Comparison of ENCODE assay signal across 1 cellular context in genomic region chr1:219958875-219959417, GRCh38.
TF ChIP-seq lines count a peak whose summit lies in the region.

No MANE protein-coding gene starts in this region.

TF ChIP-seq in HEK293, 187 proteins besides CTCF, POLR2A, EP300 and RAD21 (continued from another document):
- TF ChIP-seq ZNF398 (tag by site-specific recombination; IDR thresholded peaks at IDR 0.05) (no peak), ZNF560 (tag by site-specific recombination; IDR thresholded peaks at IDR 0.05; ENCODE audit: borderline replicate concordance) (no peak), ZNF24 (tag by site-specific recombination; IDR thresholded peaks at IDR 0.05) (peak; percentile 62; the same call in 1 of the 2 replicates), AEBP2 (tag by site-specific recombination; IDR thresholded peaks at IDR 0.05; ENCODE audit: borderline replicate concordance) (no peak), ZNF658 (tag by site-specific recombination; IDR thresholded peaks at IDR 0.05) (no peak), ZSCAN18 (tag by site-specific recombination; IDR thresholded peaks at IDR 0.05) (no peak), ZNF530 (tag by site-specific recombination; IDR thresholded peaks at IDR 0.05; ENCODE audit: low read depth) (no peak), ZNF423 (tag by site-specific recombination; IDR thresholded peaks at IDR 0.05) (no peak), ZFHX2 (tag by site-specific recombination; conservative IDR thresholded peaks at IDR 0.05) (no peak), ZFP3 (tag by site-specific recombination; IDR thresholded peaks at IDR 0.05; ENCODE audit: low read depth) (no peak), ZNF146 (tag by site-specific recombination; IDR thresholded peaks at IDR 0.05) (no peak), ZNF510 (tag by site-specific recombination; IDR thresholded peaks at IDR 0.05; ENCODE audit: insufficient replicate concordance) (no peak), ZNF416 (tag by site-specific recombination; IDR thresholded peaks at IDR 0.05) (no peak), TRIM28 (IDR thresholded peaks at IDR 0.05; ENCODE audit: borderline replicate concordance, low read length) (peak; percentile 52; the same call in 1 of the 2 replicates), ZNF223 (tag by site-specific recombination; IDR thresholded peaks at IDR 0.05) (no peak), ZNF175 (tag by site-specific recombination; IDR thresholded peaks at IDR 0.05) (no peak), ZNF571 (tag by site-specific recombination; IDR thresholded peaks at IDR 0.05) (no peak), PRDM10 (tag by site-specific recombination; IDR thresholded peaks at IDR 0.05) (0 out of 2 replicates have a peak, but pooled peaks have one; percentile 10), KLF17 (tag by site-specific recombination; IDR thresholded peaks at IDR 0.05) (no peak), ATF2 (tag by site-specific recombination; IDR thresholded peaks at IDR 0.05; ENCODE audit: low read depth) (no peak), ZNF692 (tag by site-specific recombination; IDR thresholded peaks at IDR 0.05) (peak; percentile 63; the same call in 1 of the 2 replicates), ZNF529 (tag by site-specific recombination; IDR thresholded peaks at IDR 0.05; ENCODE audit: insufficient replicate concordance) (no peak), ZNF280C (tag by site-specific recombination; IDR thresholded peaks at IDR 0.05) (no peak), ZNF239 (tag by site-specific recombination; IDR thresholded peaks at IDR 0.05) (no peak), ZSCAN5A (tag by site-specific recombination; IDR thresholded peaks at IDR 0.05) (no peak), ZNF513 (tag by site-specific recombination; IDR thresholded peaks at IDR 0.05) (no peak), ZNF521 (tag by site-specific recombination; IDR thresholded peaks at IDR 0.05) (no peak), SCRT2 (tag by site-specific recombination; IDR thresholded peaks at IDR 0.05) (no peak), GLI4 (tag by site-specific recombination; IDR thresholded peaks at IDR 0.05) (no peak), ZNF112 (tag by site-specific recombination; IDR thresholded peaks at IDR 0.05) (no peak), ZNF214 (tag by site-specific recombination; IDR thresholded peaks at IDR 0.05; ENCODE audit: borderline replicate concordance) (no peak), ZNF677 (tag by site-specific recombination; IDR thresholded peaks at IDR 0.05) (no peak)
